10 cellular contexts compared by ENCODE assay signal in the genomic region with DNA sequence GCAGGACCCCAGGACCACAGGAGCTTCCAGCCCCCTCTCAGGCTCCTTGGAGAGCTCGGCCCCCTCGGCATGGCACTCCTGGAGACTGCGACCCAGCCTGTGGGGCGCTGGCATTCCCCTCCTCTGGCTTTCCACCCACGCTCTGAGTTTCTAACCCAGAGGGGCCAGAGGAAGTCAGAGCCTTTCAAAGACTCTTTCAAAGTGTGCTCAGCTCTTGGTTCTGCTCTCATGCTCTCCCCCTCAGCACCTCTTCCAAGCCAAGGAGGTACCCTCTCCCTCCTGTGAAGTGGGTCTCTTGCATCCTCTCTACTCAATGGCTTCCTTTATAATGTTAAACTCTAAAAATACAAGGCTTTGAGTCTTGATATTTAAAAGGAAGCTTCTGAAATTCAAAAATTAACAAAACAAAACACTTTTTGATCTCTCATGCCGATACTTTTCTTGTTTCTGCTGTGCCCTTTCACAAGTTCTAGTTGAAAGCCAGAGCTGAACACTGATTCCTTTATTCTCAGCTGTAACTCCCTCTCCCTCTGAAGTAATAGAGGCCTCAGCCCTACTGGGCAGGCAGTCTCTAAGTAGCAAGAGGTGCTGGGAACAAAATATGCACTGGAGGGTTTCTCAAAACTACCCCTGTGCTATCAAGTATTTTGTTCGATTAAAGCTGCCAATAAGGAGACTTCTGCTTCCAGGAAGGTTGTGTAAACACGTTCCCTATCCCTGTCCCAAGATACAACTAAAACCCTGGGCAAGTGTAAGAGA.
DNase-seq lines count a peak whose midpoint lies in the region; ATAC-seq and TF ChIP-seq lines count a peak whose summit lies in the region.
"Had no signal": no experiment of that assay in that cellular context is flagged by ENCODE, and none has a peak within 500 bp of the region (broad histone marks: within the 10 kb centered on the region; RNA-seq: fewer than 3 reads in every experiment).

No MANE protein-coding gene starts in this region.

- TF ChIP-seq CTCF in testis (IDR thresholded peaks at IDR 0.05) = no peak
- no peak for TF ChIP-seq CTCF in mucosa of descending colon (IDR thresholded peaks at IDR 0.05)

- no peak for ATAC-seq in mucosa of descending colon

- H3K27me3 ChIP-seq in testis = no peaks in the 10 kb centered on the region

- H3K9me3 ChIP-seq in testis (no peaks in the 10 kb centered on the region), mucosa of descending colon (no peaks in the 10 kb centered on the region)

- intact Hi-C loops in testis (cut with DNase I; ENCODE audit: low total_unique reads) (no loop called here), mucosa of descending colon (cut with DNase I, micrococcal nuclease) (no loop called here)

- WGBS in testis, 2 donors = 64 to 76% methylated on average over 8 of the region's 8 CpGs

- peak overlapping the region; percentile 80 to 86 for H3K27ac ChIP-seq in testis

- H3K4me3 ChIP-seq in testis (no peak overlapping the region), mucosa of descending colon (no peak overlapping the region)

- peak; percentile 59 for DNase-seq in activated effector memory CD4-positive, alpha-beta T cell treated with anti-CD3 and anti-CD28 coated beads, Interleukin-2, amount 50 U/mL, for 16 hours
- no peak for DNase-seq in activated effector memory CD4-positive, alpha-beta T cell treated with Interleukin-2 at 50 U/mL for 16 hours
- DNase-seq in anterior cingulate cortex (lab: John Stamatoyannopoulos, UW) = peak in 30 of 58 donors; percentile 9 to 90 (median 43)
- DNase-seq in myocyte (ENCODE audit: low read depth) = peak; percentile 27
- DNase-seq in testis = peak; percentile 34
- no peak for DNase-seq in mucosa of descending colon
- no peak for DNase-seq in NCI-H774 (lab: John Stamatoyannopoulos, UW)
- no peak for DNase-seq in mucosa of gallbladder (ENCODE audit: low spot score)
- DNase-seq: NCI-H510A treated with DMSO at 0.1 percent for 48 hours; stimulated activated naive CD4-positive, alpha-beta T cell treated with Interleukin-2 at 50 U/mL for 16 hours had no signal

- no peaks in the 10 kb centered on the region for H3K36me3 ChIP-seq in testis (ENCODE audit: low read depth, missing control alignments)
- H3K36me3 ChIP-seq in mucosa of descending colon (ENCODE audit: low read depth) = no peaks in the 10 kb centered on the region

- no peak for TF ChIP-seq POLR2A in testis (IDR thresholded peaks at IDR 0.05)

- H3K4me1 ChIP-seq in testis = peaks cover 13% of the 10 kb centered on the region
- no peaks in the 10 kb centered on the region for H3K4me1 ChIP-seq in mucosa of descending colon (ENCODE audit: low read depth)

Comparison
In these comparisons a context has a peak if more than half of its experiments do, and no peak if none do; other contexts are left out.
1. DNase-seq: peak in activated effector memory CD4-positive, alpha-beta T cell treated with anti-CD3 and anti-CD28 coated beads, Interleukin-2, amount 50 U/mL, for 16 hours (single experiment), anterior cingulate cortex (30 of 58), myocyte (single experiment) and testis (single experiment); none in activated effector memory CD4-positive, alpha-beta T cell treated with Interleukin-2 at 50 U/mL for 16 hours (single experiment), mucosa of descending colon (0 of 3), NCI-H774 (single experiment) and mucosa of gallbladder (single experiment).